17 cellular contexts compared by ENCODE assay signal in genomic region chr17:76427457-76428231, GRCh38. TPM values are rescaled to one million over a fixed set of nuclear protein-coding genes. Genes with fewer than 3 reads are reported as not detected.
DNase-seq lines count a peak whose midpoint lies in the region; FAIRE-seq and TF ChIP-seq lines count a peak whose summit lies in the region.
"Had no signal": no experiment of that assay in that cellular context is flagged by ENCODE, and none has a peak within 500 bp of the region (broad histone marks: within the 10 kb centered on the region; RNA-seq: fewer than 3 reads in every experiment).

No MANE protein-coding gene starts in this region.

- no TSS peak for BruUV-seq in endothelial cell of umbilical vein (replicated peaks; lab: Mats Ljungman, UMichigan)

- TF ChIP-seq CTCF in endothelial cell of umbilical vein (IDR thresholded peaks at IDR 0.05; ENCODE audit: extremely low read depth in 1 of 2, insufficient read depth in 1 of 2, low read depth in 1 of 2, low read length in 2 of 2) (no peak), endodermal cell (conservative IDR thresholded peaks at IDR 0.05) (no peak)

- no peak for TF ChIP-seq POLR2A in endothelial cell of umbilical vein (IDR thresholded peaks at IDR 0.05; ENCODE audit: low read depth, low read length)

- H3K27ac ChIP-seq in endothelial cell of umbilical vein (ENCODE audit: insufficient read depth, low read depth, low read length) (peak overlapping the region; percentile 45), muscle layer of duodenum (ENCODE audit: low read length) (peak overlapping the region; percentile 14), endodermal cell (ENCODE audit: low read depth, low read length) (no peak overlapping the region)
- H3K27ac ChIP-seq: HL-60 had no signal

- H3K4me3 ChIP-seq in endothelial cell of umbilical vein (replicated peaks in 1 of 3; ENCODE audit: insufficient read depth in 1 of 3, low read depth in 1 of 3, low read length in 3 of 3), result peak overlapping the region in 1 of 3 experiments; percentile 28
- H3K4me3 ChIP-seq in muscle layer of duodenum (ENCODE audit: low read depth in 1 of 2, low read length in 2 of 2), result no peak overlapping the region
- H3K4me3 ChIP-seq in endodermal cell (ENCODE audit: low read length), result no peak overlapping the region

- no peaks in the 10 kb centered on the region for H3K4me1 Mint-ChIP-seq in activated naive CD4-positive, alpha-beta T cell treated with anti-CD3 and anti-CD28 coated beads, Interleukin-2, amount 10 ng/mL, durations not matched to agents 7 days and 5 days
- peaks cover 27% of the 10 kb centered on the region for H3K4me1 Mint-ChIP-seq in endodermal cell

- H3K9me1 ChIP-seq in endothelial cell of umbilical vein (replicated peaks; ENCODE audit: control insufficient read depth, extremely low read depth, insufficient read depth, low read length), result no peaks in the 10 kb centered on the region

- 91 to 95% methylated on average over 6 to 8 of the region's 9 CpGs for WGBS in endodermal cell (ENCODE audit: insufficient coverage in 1 of 2, insufficient read length in 1 of 2), 2 experiments

- H3K36me3 Mint-ChIP-seq in activated naive CD4-positive, alpha-beta T cell treated with anti-CD3 and anti-CD28 coated beads, Interleukin-2, amount 10 ng/mL, durations not matched to agents 7 days and 5 days, result peaks cover 2% of the 10 kb centered on the region
- peaks cover 11% of the 10 kb centered on the region for H3K36me3 Mint-ChIP-seq in endodermal cell (ENCODE audit: low read depth)

- no peak overlapping the region for H2AFZ ChIP-seq in endothelial cell of umbilical vein (ENCODE audit: low read depth, low read length)

- peak; percentile 54 for DNase-seq in AG08396 (ENCODE audit: low spot score)
- peak; percentile 81 for DNase-seq in NAMALWA (ENCODE audit: low spot score)
- DNase-seq in endothelial cell of umbilical vein (ENCODE audit: low read depth, low spot score), result peak; percentile 84
- no peak for DNase-seq in HUDEP-2 (lab: John Stamatoyannopoulos, UW; ENCODE audit: unreplicated experiment in 76 of 76)
- no peak for DNase-seq in activated naive CD4-positive, alpha-beta T cell treated with anti-CD3 and anti-CD28 coated beads, Interleukin-2, amount 10 ng/mL, durations not matched to agents 7 days and 5 days
- no peak for DNase-seq in ureter (ENCODE audit: low spot score)
- no peak for DNase-seq in endodermal cell
- DNase-seq: activated CD4-positive, alpha-beta T cell treated with anti-CD3 and anti-CD28 coated beads, Interleukin-2, amount 10 ng/mL, durations not matched to agents 24 days and 14 days; activated naive CD4-positive, alpha-beta T cell; NCI-H1930; stimulated activated CD4-positive, alpha-beta T cell treated with anti-CD3 and anti-CD28 coated beads, Interleukin-2, amount 100 ng/mL, for 48 hours had no signal

- no peaks in the 10 kb centered on the region for H3K36me3 ChIP-seq in endothelial cell of umbilical vein (ENCODE audit: control insufficient read depth in 2 of 2, extremely low read depth in 1 of 2, insufficient read depth in 2 of 2, low read length in 2 of 2)
- H3K36me3 ChIP-seq in muscle layer of duodenum (ENCODE audit: control insufficient read depth in 1 of 2, insufficient read depth in 2 of 2, low read length in 2 of 2), result no peaks in the 10 kb centered on the region
- H3K36me3 ChIP-seq in endodermal cell (ENCODE audit: control insufficient read depth, insufficient read depth, low read length), result no peaks in the 10 kb centered on the region

- POLR2A ChIA-PET in endothelial cell of umbilical vein (lab: Charles Lee), result interaction anchor here (0.5 to 0.6 kb wide), 2 partner anchors 45 to 227 kb away, joined by 3 read pairs; no protein-coding TSS in a partner anchor

- H3K9me3 ChIP-seq in endothelial cell of umbilical vein (replicated peaks; ENCODE audit: control insufficient read depth, insufficient read depth, low read length) (no peaks in the 10 kb centered on the region), muscle layer of duodenum (ENCODE audit: control insufficient read depth in 1 of 2, low read length in 2 of 2) (no peaks in the 10 kb centered on the region), endodermal cell (ENCODE audit: control insufficient read depth, low read length) (no peaks in the 10 kb centered on the region)

- H3K9ac ChIP-seq in endothelial cell of umbilical vein (replicated peaks; ENCODE audit: extremely low read depth, insufficient read depth, low read length) (peak overlapping the region; percentile 6), endodermal cell (ENCODE audit: extremely low read depth, low read length, poor library complexity, severe bottlenecking) (no peak overlapping the region)

- dilution Hi-C loops in endothelial cell of umbilical vein (cut with MboI; ENCODE audit: extremely low pct_ligation_motif_present, low sequenced_read_pairs), result loop anchor here (25.0 kb wide), 1 partner anchor 215 kb away; no protein-coding TSS in a partner anchor

- peak; percentile 60 for FAIRE-seq in endothelial cell of umbilical vein (lab: Jason Lieb, UNC)

- H3K4me3 Mint-ChIP-seq in activated naive CD4-positive, alpha-beta T cell treated with anti-CD3 and anti-CD28 coated beads, Interleukin-2, amount 10 ng/mL, durations not matched to agents 7 days and 5 days, result no peak overlapping the region
- no peak overlapping the region for H3K4me3 Mint-ChIP-seq in endodermal cell
- H3K4me3 Mint-ChIP-seq: activated CD4-positive, alpha-beta T cell treated with anti-CD3 and anti-CD28 coated beads, Interleukin-2, amount 10 ng/mL, durations not matched to agents 24 days and 14 days; dendritic cell treated with granulocyte-macrophage colony-stimulating factor and Interleukin-4, amounts not matched to agents 40 ng/mL and 50 ng/mL, for 4 days; neural crest cell had no signal

- CTCF ChIA-PET in endothelial cell of umbilical vein (lab: Charles Lee), result interaction anchor here (1.0 to 3.4 kb wide), 12 partner anchors 10 to 246 kb away, joined by 3 to 25 read pairs (median 6); no protein-coding TSS in a partner anchor
- CTCF ChIA-PET in activated naive CD4-positive, alpha-beta T cell treated with anti-CD3 and anti-CD28 coated beads, Interleukin-2, amount 10 ng/mL, durations not matched to agents 7 days and 5 days (lab: Charles Lee), result interaction anchor here (0.7 to 1.3 kb wide), 2 partner anchors 30 to 70 kb away, joined by 3 to 4 read pairs; no protein-coding TSS in a partner anchor

- H3K27me3 Mint-ChIP-seq in activated naive CD4-positive, alpha-beta T cell treated with anti-CD3 and anti-CD28 coated beads, Interleukin-2, amount 10 ng/mL, durations not matched to agents 7 days and 5 days, result no peaks in the 10 kb centered on the region
- H3K27me3 Mint-ChIP-seq in endodermal cell (ENCODE audit: insufficient read depth), result no peaks in the 10 kb centered on the region
- H3K27me3 Mint-ChIP-seq: activated CD4-positive, alpha-beta T cell treated with anti-CD3 and anti-CD28 coated beads, Interleukin-2, amount 10 ng/mL, durations not matched to agents 24 days and 14 days; dendritic cell treated with granulocyte-macrophage colony-stimulating factor and Interleukin-4, amounts not matched to agents 40 ng/mL and 50 ng/mL, for 4 days had no signal

- no peaks in the 10 kb centered on the region for H3K27me3 ChIP-seq in endothelial cell of umbilical vein (ENCODE audit: control insufficient read depth in 2 of 2, insufficient read depth in 2 of 2, low read length in 2 of 2)
- no peaks in the 10 kb centered on the region for H3K27me3 ChIP-seq in muscle layer of duodenum (ENCODE audit: low read depth, low read length)
- H3K27me3 ChIP-seq in endodermal cell (ENCODE audit: control insufficient read depth, insufficient read depth, low read length, poor library complexity, severe bottlenecking), result no peaks in the 10 kb centered on the region

- peaks cover 22% of the 10 kb centered on the region for H3K79me2 ChIP-seq in endothelial cell of umbilical vein (ENCODE audit: control insufficient read depth, insufficient read depth, low read length)

- H3K4me1 ChIP-seq in endothelial cell of umbilical vein (ENCODE audit: control insufficient read depth, extremely low read depth, insufficient read depth, low read length) (peaks cover 22% of the 10 kb centered on the region), muscle layer of duodenum (ENCODE audit: control insufficient read depth in 1 of 2, insufficient read depth in 2 of 2, low read length in 2 of 2) (peaks cover 6 to 9% of the 10 kb centered on the region in 2 donors), endodermal cell (ENCODE audit: control insufficient read depth, insufficient read depth, low read length) (no peaks in the 10 kb centered on the region)

- no peaks in the 10 kb centered on the region for H4K20me1 ChIP-seq in endothelial cell of umbilical vein (replicated peaks; ENCODE audit: control insufficient read depth, extremely low read depth, insufficient read depth, low read length)

- no peaks in the 10 kb centered on the region for H3K9me3 Mint-ChIP-seq in activated naive CD4-positive, alpha-beta T cell treated with anti-CD3 and anti-CD28 coated beads, Interleukin-2, amount 10 ng/mL, durations not matched to agents 7 days and 5 days
- H3K9me3 Mint-ChIP-seq in endodermal cell, result no peaks in the 10 kb centered on the region
- H3K9me3 Mint-ChIP-seq: activated CD4-positive, alpha-beta T cell treated with anti-CD3 and anti-CD28 coated beads, Interleukin-2, amount 10 ng/mL, durations not matched to agents 24 days and 14 days; dendritic cell treated with granulocyte-macrophage colony-stimulating factor and Interleukin-4, amounts not matched to agents 40 ng/mL and 50 ng/mL, for 4 days; neural crest cell had no signal

- intact Hi-C loops in endothelial cell of umbilical vein (cut with micrococcal nuclease), result no loop called here

- peak overlapping the region; percentile 70 for H3K4me2 ChIP-seq in endothelial cell of umbilical vein (ENCODE audit: insufficient read depth, low read length)

- H3K27ac Mint-ChIP-seq in activated naive CD4-positive, alpha-beta T cell treated with anti-CD3 and anti-CD28 coated beads, Interleukin-2, amount 10 ng/mL, durations not matched to agents 7 days and 5 days, result no peak overlapping the region
- H3K27ac Mint-ChIP-seq in endodermal cell, result no peak overlapping the region
- H3K27ac Mint-ChIP-seq: activated CD4-positive, alpha-beta T cell treated with anti-CD3 and anti-CD28 coated beads, Interleukin-2, amount 10 ng/mL, durations not matched to agents 24 days and 14 days; dendritic cell treated with granulocyte-macrophage colony-stimulating factor and Interleukin-4, amounts not matched to agents 40 ng/mL and 50 ng/mL, for 4 days had no signal

RNA-seq across cellular contexts. Expression of gene UBE2O, which starts 25.3 kb away (rescaled TPM):
- total RNA-seq in endothelial cell of umbilical vein (32.8 and 34.1 TPM in 2 replicates), ureter (30.3 TPM), endodermal cell (10 to 100 TPM; 45.4 to 46.5 TPM)
- polyA plus RNA-seq in endothelial cell of umbilical vein, result 12.1 and 13.9 TPM in 2 replicates
- polyA plus RNA-seq in endothelial cell of umbilical vein (2011; cell fraction: cytosol; rRNA removed), result 13.2 TPM in 2 replicates
- 36.1 and 37.2 TPM in 2 replicates for polyA plus RNA-seq in endothelial cell of umbilical vein (2011; cell fraction: nucleus; rRNA removed)
- polyA plus RNA-seq in endothelial cell of umbilical vein (2012), result 19.0 and 24.0 TPM in 2 replicates
- polyA minus RNA-seq in endothelial cell of umbilical vein, result 82.5 and 92.5 TPM in 2 replicates
- polyA minus RNA-seq in endothelial cell of umbilical vein (2011; cell fraction: cytosol; rRNA and poly(A)+ RNA removed), result 17.1 TPM
- polyA minus RNA-seq in endothelial cell of umbilical vein (2011; cell fraction: nucleus; rRNA and poly(A)+ RNA removed), result 18.1 and 19.6 TPM in 2 replicates
- 41.5 TPM for polyA plus RNA-seq in endodermal cell (2013, experiment 1 of 2)
- polyA plus RNA-seq in endodermal cell (2013, experiment 2 of 2), result 38.4 TPM

RNA-seq across cellular contexts. Expression of gene AANAT, which starts 39.8 kb away (rescaled TPM):
- total RNA-seq in endothelial cell of umbilical vein (not detected in 2 replicates), ureter (not detected), endodermal cell (not detected)
- not detected in 2 replicates for polyA plus RNA-seq in endothelial cell of umbilical vein
- 0.10 TPM in 1 of 2 replicates, not detected in the other for polyA plus RNA-seq in endothelial cell of umbilical vein (2011; cell fraction: cytosol; rRNA removed)
- not detected in 2 replicates for polyA plus RNA-seq in endothelial cell of umbilical vein (2011; cell fraction: nucleus; rRNA removed)
- polyA plus RNA-seq in endothelial cell of umbilical vein (2012), result not detected in 2 replicates
- polyA minus RNA-seq in endothelial cell of umbilical vein, result not detected in 2 replicates
- not detected for polyA minus RNA-seq in endothelial cell of umbilical vein (2011; cell fraction: cytosol; rRNA and poly(A)+ RNA removed)
- polyA minus RNA-seq in endothelial cell of umbilical vein (2011; cell fraction: nucleus; rRNA and poly(A)+ RNA removed), result not detected in 2 replicates
- polyA plus RNA-seq in endodermal cell (2013, experiment 1 of 2), result not detected
- 0.29 TPM for polyA plus RNA-seq in endodermal cell (2013, experiment 2 of 2)
- total RNA-seq: activated CD4-positive, alpha-beta T cell treated with anti-CD3 and anti-CD28 coated beads, Interleukin-2, amount 10 ng/mL, durations not matched to agents 24 days and 14 days; neural crest cell; temporal lobe had no signal
- polyA plus RNA-seq: BJ had no signal

RNA-seq across cellular contexts. Expression of gene SPHK1, which starts 43.2 kb away (rescaled TPM):
- total RNA-seq in endothelial cell of umbilical vein, result 70.7 and 85.6 TPM in 2 replicates
- polyA plus RNA-seq in endothelial cell of umbilical vein, result 97.4 and 97.8 TPM in 2 replicates
- polyA plus RNA-seq in endothelial cell of umbilical vein (2011; cell fraction: cytosol; rRNA removed), result 57.6 and 80.7 TPM in 2 replicates
- 331 and 358 TPM in 2 replicates for polyA plus RNA-seq in endothelial cell of umbilical vein (2011; cell fraction: nucleus; rRNA removed)
- polyA plus RNA-seq in endothelial cell of umbilical vein (2012), result 84.4 and 89.7 TPM in 2 replicates
- 27.2 and 37.8 TPM in 2 replicates for polyA minus RNA-seq in endothelial cell of umbilical vein
- polyA minus RNA-seq in endothelial cell of umbilical vein (2011; cell fraction: cytosol; rRNA and poly(A)+ RNA removed), result 11.3 TPM
- 37.5 and 78.5 TPM in 2 replicates for polyA minus RNA-seq in endothelial cell of umbilical vein (2011; cell fraction: nucleus; rRNA and poly(A)+ RNA removed)
- total RNA-seq in ureter, result 3.1 TPM
- 1 to 10 TPM; 1.5 to 1.8 TPM for total RNA-seq in endodermal cell
- 8.0 TPM for polyA plus RNA-seq in endodermal cell (2013, experiment 1 of 2)
- 6.2 TPM for polyA plus RNA-seq in endodermal cell (2013, experiment 2 of 2)

Comparison
In these comparisons a context has a peak if more than half of its experiments do, and no peak if none do; other contexts are left out.
1. DNase-seq: peak in AG08396 (single experiment), NAMALWA (single experiment) and endothelial cell of umbilical vein (single experiment); none in HUDEP-2 (0 of 76), activated naive CD4-positive, alpha-beta T cell treated with anti-CD3 and anti-CD28 coated beads, Interleukin-2, amount 10 ng/mL, durations not matched to agents 7 days and 5 days (single experiment), ureter (single experiment) and endodermal cell (single experiment).
2. RNA of gene SPHK1, which starts 43.2 kb away (total RNA-seq): 70.7 to 85.6 TPM in endothelial cell of umbilical vein; 3.1 TPM in ureter (single experiment) and 1.5 to 1.8 TPM in endodermal cell; every median in the first group is over 10 times any median in the second.